In genomic region chr17:1626333-1626732, GRCh38 we compare ENCODE assay signal across 1 cellular context.
TF ChIP-seq lines count a peak whose summit lies in the region.

No MANE protein-coding gene starts in this region.

TF ChIP-seq in IMR-90, 13 proteins besides CTCF, POLR2A, EP300 and RAD21 (continued from another document):
- TF ChIP-seq ELK1 (IDR thresholded peaks at IDR 0.05; ENCODE audit: borderline replicate concordance, low read depth, low read length) (no peak), SMC3 (IDR thresholded peaks at IDR 0.05; ENCODE audit: low read depth, low read length) (no peak), FOS (IDR thresholded peaks at IDR 0.05; ENCODE audit: low read depth, low read length) (no peak), MAZ (IDR thresholded peaks at IDR 0.05; ENCODE audit: borderline replicate concordance, low read depth, low read length) (no peak), MXI1 (IDR thresholded peaks at IDR 0.05; ENCODE audit: borderline replicate concordance, low read depth, low read length) (no peak), RCOR1 (IDR thresholded peaks at IDR 0.05; ENCODE audit: insufficient replicate concordance, low read length) (no peak), BHLHE40 (IDR thresholded peaks at IDR 0.05; ENCODE audit: low read depth, low read length) (no peak), CEBPB (IDR thresholded peaks at IDR 0.05; ENCODE audit: low read depth, low read length) (no peak)
- TF ChIP-seq, protein P1, sequence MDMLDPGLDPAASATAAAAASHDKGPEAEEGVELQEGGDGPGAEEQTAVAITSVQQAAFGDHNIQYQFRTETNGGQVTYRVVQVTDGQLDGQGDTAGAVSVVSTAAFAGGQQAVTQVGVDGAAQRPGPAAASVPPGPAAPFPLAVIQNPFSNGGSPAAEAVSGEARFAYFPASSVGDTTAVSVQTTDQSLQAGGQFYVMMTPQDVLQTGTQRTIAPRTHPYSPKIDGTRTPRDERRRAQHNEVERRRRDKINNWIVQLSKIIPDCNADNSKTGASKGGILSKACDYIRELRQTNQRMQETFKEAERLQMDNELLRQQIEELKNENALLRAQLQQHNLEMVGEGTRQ (IDR thresholded peaks at IDR 0.05; ENCODE audit: low read depth, low read length): no peak
